ENCODE assay signal across 1 cellular context in genomic region chr17:1933875-1934715, GRCh38.
TF ChIP-seq lines count a peak whose summit lies in the region.

No MANE protein-coding gene starts in this region.

TF ChIP-seq in neural cell, 6 proteins besides CTCF, POLR2A, EP300 and RAD21 (continued from another document):
- no peak for TF ChIP-seq REST (IDR thresholded peaks at IDR 0.05; ENCODE audit: borderline replicate concordance)
- TF ChIP-seq EZH2 (IDR thresholded peaks at IDR 0.05; ENCODE audit: borderline replicate concordance, insufficient read depth, low read length, poor library complexity, severe bottlenecking), result no peak
- TF ChIP-seq POLR2AphosphoS5 (IDR thresholded peaks at IDR 0.05), result no peak
